In genomic region chr1:159869173-159869572, GRCh38 we compare ENCODE assay signal across 11 cellular contexts. TPM values are rescaled to one million over a fixed set of nuclear protein-coding genes. Genes with fewer than 3 reads are reported as not detected.
DNase-seq lines count a peak whose midpoint lies in the region; ATAC-seq and TF ChIP-seq lines count a peak whose summit lies in the region.
"Had no signal": no experiment of that assay in that cellular context is flagged by ENCODE, and none has a peak within 500 bp of the region (broad histone marks: within the 10 kb centered on the region; RNA-seq: fewer than 3 reads in every experiment).

No MANE protein-coding gene starts in this region.

- DNase-seq in activated naive CD8-positive, alpha-beta T cell treated with anti-CD3 and anti-CD28 coated beads for 36 hours: peak; percentile 40
- DNase-seq in mesenchymal stem cell: peak; percentile 68
- DNase-seq in NK-92 treated with Interleukin-12 subunit alpha and Interleukin-12 subunit beta, amount 100 ng/mL, for 24 hours (lab: John Stamatoyannopoulos, UW): no peak
- no peak for DNase-seq in NCI-H1436 treated with DMSO at 0.1 percent for 48 hours (lab: John Stamatoyannopoulos, UW)
- DNase-seq: effector CD8-positive, alpha-beta T cell; midbrain; NCI-H345 had no signal

- H3K14ac ChIP-seq in mesenchymal stem cell (ENCODE audit: low read length in 2 of 2): peak overlapping the region in 1 of 2 experiments; percentile 49

- peak overlapping the region; percentile 3 to 37 for H3K18ac ChIP-seq in mesenchymal stem cell (ENCODE audit: low read depth in 1 of 2, low read length in 2 of 2)

- H3K9me3 Mint-ChIP-seq in activated naive CD8-positive, alpha-beta T cell treated with anti-CD3 and anti-CD28 coated beads for 36 hours: no peaks in the 10 kb centered on the region

- peak overlapping the region; percentile 54 for H3K9ac ChIP-seq in KMS-11
- peak overlapping the region; percentile 5 for H3K9ac ChIP-seq in mesenchymal stem cell (ENCODE audit: low read length)

- no peak overlapping the region for H2BK120ac ChIP-seq in mesenchymal stem cell (ENCODE audit: low read depth, low read length)

- WGBS in mesenchymal stem cell: 37% methylated on average over 3 of the region's 4 CpGs
- WGBS in gastroesophageal sphincter (ENCODE audit: low coverage in 1 of 2), 2 donors: 43% methylated on average over 1 of the region's 4 CpGs; no CpG with 5 or more reads in 1 of the 2 donors

- H3K79me1 ChIP-seq in mesenchymal stem cell (replicated peaks; ENCODE audit: low read length, poor library complexity, severe bottlenecking): no peaks in the 10 kb centered on the region

- H3K27ac Mint-ChIP-seq in activated naive CD8-positive, alpha-beta T cell treated with anti-CD3 and anti-CD28 coated beads for 36 hours: no peak overlapping the region

- H3K27ac ChIP-seq in KMS-11 (peak overlapping the region; percentile 76), mesenchymal stem cell (ENCODE audit: low read length, poor library complexity, severe bottlenecking) (peak overlapping the region; percentile 46), gastroesophageal sphincter (no peak overlapping the region)

- TF ChIP-seq POLR2A in gastroesophageal sphincter (IDR thresholded peaks at IDR 0.05): no peak

- H3K27me3 ChIP-seq in KMS-11 (ENCODE audit: insufficient read depth, low read depth) (no peaks in the 10 kb centered on the region), mesenchymal stem cell (ENCODE audit: control insufficient read depth in 1 of 2, insufficient read depth in 1 of 2, low read length in 2 of 2) (no peaks in the 10 kb centered on the region), gastroesophageal sphincter (peaks cover 35% of the 10 kb centered on the region)

- ATAC-seq in GM19463 (IDR thresholded peaks at IDR 0.05; ENCODE audit: unreplicated experiment) (peak; percentile 77), HG02588 (IDR thresholded peaks at IDR 0.05; ENCODE audit: unreplicated experiment) (no peak), gastroesophageal sphincter (no peak)

- peaks cover 31% of the 10 kb centered on the region for H3K4me1 ChIP-seq in KMS-11 (ENCODE audit: low read depth, poor library complexity, severe bottlenecking)
- peaks cover 26% of the 10 kb centered on the region for H3K4me1 ChIP-seq in mesenchymal stem cell (ENCODE audit: control insufficient read depth, insufficient read depth, low read depth, low read length)
- H3K4me1 ChIP-seq in gastroesophageal sphincter: peaks cover 0 to 17% (median 6%) of the 10 kb centered on the region in 3 donors

- no peak for TF ChIP-seq EP300 in gastroesophageal sphincter (IDR thresholded peaks at IDR 0.05)

- H2AFZ ChIP-seq in KMS-11 (ENCODE audit: low read depth) (peak overlapping the region; percentile 66), mesenchymal stem cell (ENCODE audit: low read depth, low read length) (no peak overlapping the region)

- no peak overlapping the region for H2BK15ac ChIP-seq in mesenchymal stem cell (ENCODE audit: low read depth, poor library complexity, severe bottlenecking)

- H2BK12ac ChIP-seq in mesenchymal stem cell (ENCODE audit: low read length in 2 of 2): peak overlapping the region in 1 of 2 experiments; percentile 59

- H3K4me1 Mint-ChIP-seq in activated naive CD8-positive, alpha-beta T cell treated with anti-CD3 and anti-CD28 coated beads for 36 hours: peaks cover 24% of the 10 kb centered on the region

- H3K4ac ChIP-seq in mesenchymal stem cell (ENCODE audit: low read depth in 1 of 2, low read length in 2 of 2): no peak overlapping the region

- no peaks in the 10 kb centered on the region for H3K36me3 ChIP-seq in KMS-11 (ENCODE audit: insufficient read depth)
- H3K36me3 ChIP-seq in mesenchymal stem cell (ENCODE audit: control insufficient read depth in 1 of 2, insufficient read depth in 2 of 2, low read depth in 1 of 2, low read length in 2 of 2): peaks cover 0 to 9% of the 10 kb centered on the region in 2 experiments
- no peaks in the 10 kb centered on the region for H3K36me3 ChIP-seq in gastroesophageal sphincter

- TF ChIP-seq CTCF in KMS-11 (conservative IDR thresholded peaks at IDR 0.05; ENCODE audit: low read depth, low read length) (no peak), gastroesophageal sphincter (IDR thresholded peaks at IDR 0.05) (no peak)

- no peak overlapping the region for H3K4me3 Mint-ChIP-seq in activated naive CD8-positive, alpha-beta T cell treated with anti-CD3 and anti-CD28 coated beads for 36 hours

- H3K36me3 Mint-ChIP-seq in activated naive CD8-positive, alpha-beta T cell treated with anti-CD3 and anti-CD28 coated beads for 36 hours: no peaks in the 10 kb centered on the region

- peak overlapping the region; percentile 71 for H3K4me2 ChIP-seq in KMS-11
- no peak overlapping the region for H3K4me2 ChIP-seq in mesenchymal stem cell (ENCODE audit: low read length, poor library complexity, severe bottlenecking)

- H3K4me3 ChIP-seq in KMS-11 (IDR thresholded peaks at IDR 0.05; ENCODE audit: insufficient read depth, low read depth, low read length) (peak overlapping the region; percentile 96), mesenchymal stem cell (ENCODE audit: insufficient read depth in 1 of 2, low read depth in 1 of 2, low read length in 2 of 2) (no peak overlapping the region), gastroesophageal sphincter (no peak overlapping the region)

- no peaks in the 10 kb centered on the region for H4K20me1 ChIP-seq in KMS-11 (ENCODE audit: insufficient read depth)

- H4K8ac ChIP-seq in mesenchymal stem cell (ENCODE audit: low read length): no peak overlapping the region

- H3K23ac ChIP-seq in mesenchymal stem cell (ENCODE audit: low read length in 2 of 2): no peak overlapping the region

- H3K79me2 ChIP-seq in KMS-11 (ENCODE audit: insufficient read depth, low read depth): no peaks in the 10 kb centered on the region

- no peak overlapping the region for H2BK5ac ChIP-seq in mesenchymal stem cell (ENCODE audit: low read depth, low read length, poor library complexity, severe bottlenecking)

- H3K9me3 ChIP-seq in mesenchymal stem cell (ENCODE audit: control insufficient read depth, low read length) (no peaks in the 10 kb centered on the region), gastroesophageal sphincter (no peaks in the 10 kb centered on the region)

- no peak overlapping the region for H4K91ac ChIP-seq in mesenchymal stem cell (ENCODE audit: low read length)

- no peak overlapping the region for H2AK5ac ChIP-seq in mesenchymal stem cell (ENCODE audit: low read length, severe bottlenecking)

- peaks cover 24% of the 10 kb centered on the region for H3K27me3 Mint-ChIP-seq in activated naive CD8-positive, alpha-beta T cell treated with anti-CD3 and anti-CD28 coated beads for 36 hours

RNA-seq across cellular contexts. Expression of gene VSIG8, which starts 6.7 kb away (rescaled TPM):
- total RNA-seq in activated naive CD8-positive, alpha-beta T cell treated with anti-CD3 and anti-CD28 coated beads for 36 hours: not detected
- polyA plus RNA-seq in mesenchymal stem cell (2013, experiment 1 of 2): not detected
- not detected for polyA plus RNA-seq in mesenchymal stem cell (2013, experiment 2 of 2)
- total RNA-seq in gastroesophageal sphincter: not detected

RNA-seq across cellular contexts. Expression of gene CFAP45, which starts 30.8 kb away (rescaled TPM):
- under 1 TPM; 0.78 to 0.80 TPM for total RNA-seq in activated naive CD8-positive, alpha-beta T cell treated with anti-CD3 and anti-CD28 coated beads for 36 hours
- polyA plus RNA-seq in mesenchymal stem cell (2013, experiment 1 of 2): 0.86 TPM
- 0.71 TPM for polyA plus RNA-seq in mesenchymal stem cell (2013, experiment 2 of 2)
- under 1 TPM in 2 of 4 donors, not detected in 2; 0.27 to 0.81 TPM for total RNA-seq in gastroesophageal sphincter

RNA-seq across cellular contexts. Expression of gene SLAMF8, which starts 42.5 kb away (rescaled TPM):
- total RNA-seq in activated naive CD8-positive, alpha-beta T cell treated with anti-CD3 and anti-CD28 coated beads for 36 hours: 1 to 10 TPM; 1.3 to 2.1 TPM
- polyA plus RNA-seq in mesenchymal stem cell (2013, experiment 1 of 2): 0.03 TPM
- not detected for polyA plus RNA-seq in mesenchymal stem cell (2013, experiment 2 of 2)
- total RNA-seq in gastroesophageal sphincter: 1 to 10 TPM in 3 of 4 donors, not detected in 1; 1.4 to 4.3 (median 4.2) TPM

RNA-seq across cellular contexts. Expression of gene TAGLN2, which starts 56.1 kb away (rescaled TPM):
- 100 to 1,000 TPM; 463 to 489 TPM for total RNA-seq in activated naive CD8-positive, alpha-beta T cell treated with anti-CD3 and anti-CD28 coated beads for 36 hours
- polyA plus RNA-seq in mesenchymal stem cell (2013, experiment 1 of 2): 328 TPM
- 330 TPM for polyA plus RNA-seq in mesenchymal stem cell (2013, experiment 2 of 2)
- total RNA-seq in gastroesophageal sphincter: 100 to 1,000 TPM in 3 of 4 donors, 10 to 100 TPM in 1; 75.3 to 239 (median 217) TPM

Comparison
In these comparisons a context has a peak if more than half of its experiments do, and no peak if none do; other contexts are left out.
1. H3K27ac ChIP-seq: peak in KMS-11 (single experiment) and mesenchymal stem cell (single experiment); none in gastroesophageal sphincter (0 of 4).
2. DNase-seq: peak in activated naive CD8-positive, alpha-beta T cell treated with anti-CD3 and anti-CD28 coated beads for 36 hours (single experiment) and mesenchymal stem cell (single experiment); none in NK-92 treated with Interleukin-12 subunit alpha and Interleukin-12 subunit beta, amount 100 ng/mL, for 24 hours (single experiment) and NCI-H1436 treated with DMSO at 0.1 percent for 48 hours (single experiment).